Comparison of ENCODE assay signal across 27 cellular contexts in genomic region chr4:156583265-156583664, GRCh38.
"Had no signal": no experiment of that assay in that cellular context is flagged by ENCODE, and none has a peak within 500 bp of the region (broad histone marks: within the 10 kb centered on the region; RNA-seq: fewer than 3 reads in every experiment).

No MANE protein-coding gene starts in this region.

- H3K27ac Mint-ChIP-seq: activated CD4-positive, alpha-beta memory T cell treated with anti-CD3 and anti-CD28 coated beads, Interleukin-2, amount 10 ng/mL, durations not matched to agents 7 days and 5 days; activated CD4-positive, alpha-beta T cell treated with anti-CD3 and anti-CD28 coated beads, Interleukin-2, amount 10 ng/mL, durations not matched to agents 24 days and 14 days; activated T-cell treated with anti-CD3 and anti-CD28 coated beads, Interleukin-2, amount 50 U/mL, for 24 hours; activated T-helper 17 cell treated with anti-CD3 and anti-CD28 coated beads, Interleukin-2, amount 50 U/mL, for 72 hours; effector memory CD8-positive, alpha-beta T cell; memory B cell; natural killer cell; T-helper 17 cell had no signal

- ATAC-seq: activated T-helper 17 cell treated with anti-CD3 and anti-CD28 coated beads, Interleukin-2, amount 50 U/mL, for 72 hours; effector memory CD8-positive, alpha-beta T cell; left colon; natural killer cell; right cardiac atrium; stimulated activated naive CD8-positive, alpha-beta T cell treated with anti-CD3 and anti-CD28 coated beads, Interleukin-15, Interleukin-2, amounts not matched to agents 100 U/mL and 50 U/mL, for 24 hours; T-helper 17 cell had no signal

- H3K9me3 ChIP-seq: gastrocnemius medialis, testis had no signal

- H3K36me3 Mint-ChIP-seq: memory B cell, natural killer cell had no signal

- H3K4me1 ChIP-seq: testis had no signal

- H3K4me1 Mint-ChIP-seq: activated CD4-positive, alpha-beta memory T cell treated with anti-CD3 and anti-CD28 coated beads, Interleukin-2, amount 10 ng/mL, durations not matched to agents 7 days and 5 days; activated CD4-positive, alpha-beta T cell treated with anti-CD3 and anti-CD28 coated beads, Interleukin-2, amount 10 ng/mL, durations not matched to agents 24 days and 14 days; activated T-helper 17 cell treated with anti-CD3 and anti-CD28 coated beads, Interleukin-2, amount 50 U/mL, for 72 hours; memory B cell; natural killer cell; T-helper 17 cell had no signal

- H3K9me3 Mint-ChIP-seq: activated CD4-positive, alpha-beta memory T cell treated with anti-CD3 and anti-CD28 coated beads, Interleukin-2, amount 10 ng/mL, durations not matched to agents 7 days and 5 days; activated CD4-positive, alpha-beta T cell treated with anti-CD3 and anti-CD28 coated beads, Interleukin-2, amount 10 ng/mL, durations not matched to agents 24 days and 14 days; activated T-helper 17 cell treated with anti-CD3 and anti-CD28 coated beads, Interleukin-2, amount 50 U/mL, for 72 hours; memory B cell had no signal

- H3K4me3 ChIP-seq: gastrocnemius medialis, testis had no signal

- H3K27me3 ChIP-seq: brain microvascular endothelial cell, gastrocnemius medialis, testis had no signal

- H3K27me3 Mint-ChIP-seq: activated CD4-positive, alpha-beta memory T cell treated with anti-CD3 and anti-CD28 coated beads, Interleukin-2, amount 10 ng/mL, durations not matched to agents 7 days and 5 days; activated CD4-positive, alpha-beta T cell treated with anti-CD3 and anti-CD28 coated beads, Interleukin-2, amount 10 ng/mL, durations not matched to agents 24 days and 14 days; activated T-cell treated with anti-CD3 and anti-CD28 coated beads, Interleukin-2, amount 50 U/mL, for 24 hours; activated T-helper 17 cell treated with anti-CD3 and anti-CD28 coated beads, Interleukin-2, amount 50 U/mL, for 72 hours; effector memory CD8-positive, alpha-beta T cell; memory B cell; T-helper 17 cell had no signal

- DNase-seq: activated CD4-positive, alpha-beta memory T cell treated with anti-CD3 and anti-CD28 coated beads, Interleukin-2, amount 10 ng/mL, durations not matched to agents 7 days and 5 days; activated CD4-positive, alpha-beta T cell treated with anti-CD3 and anti-CD28 coated beads, Interleukin-2, amount 10 ng/mL, durations not matched to agents 24 days and 14 days; activated CD4-positive, CD25-positive, alpha-beta regulatory T cell treated with anti-CD3 and anti-CD28 coated beads, Interleukin-2, amount 50 U/mL, for 72 hours; activated CD8-positive, alpha-beta memory T cell treated with anti-CD3 and anti-CD28 coated beads, Interleukin-2, amount 50 U/mL, for 48 hours; activated gamma-delta T cell treated with Interleukin-2 at 50 U/mL for 16 hours; activated naive CD4-positive, alpha-beta T cell treated with anti-CD3 and anti-CD28 coated beads, Interleukin-2, amount 50 U/mL, for 16 hours; activated T-cell treated with anti-CD3 and anti-CD28 coated beads, Interleukin-2, amount 50 U/mL, for 24 hours; amniotic stem cell; brain microvascular endothelial cell; caudate nucleus; cortex of kidney; effector memory CD8-positive, alpha-beta T cell; erythroblast; gastrocnemius medialis; hippocampal formation; kidney; left colon; natural killer cell; posterior cingulate gyrus; right cardiac atrium; stimulated activated CD4-positive, alpha-beta T cell treated with anti-CD3 and anti-CD28 coated beads, Interleukin-2, amount 100 ng/mL, for 48 hours; stimulated activated naive CD8-positive, alpha-beta T cell treated with anti-CD3 and anti-CD28 coated beads, Interleukin-15, Interleukin-2, amounts not matched to agents 100 U/mL and 50 U/mL, for 24 hours; T-helper 17 cell; T1000; testis had no signal

- H3K4me3 Mint-ChIP-seq: activated CD4-positive, alpha-beta memory T cell treated with anti-CD3 and anti-CD28 coated beads, Interleukin-2, amount 10 ng/mL, durations not matched to agents 7 days and 5 days; activated CD4-positive, alpha-beta T cell treated with anti-CD3 and anti-CD28 coated beads, Interleukin-2, amount 10 ng/mL, durations not matched to agents 24 days and 14 days; activated T-cell treated with anti-CD3 and anti-CD28 coated beads, Interleukin-2, amount 50 U/mL, for 24 hours; activated T-helper 17 cell treated with anti-CD3 and anti-CD28 coated beads, Interleukin-2, amount 50 U/mL, for 72 hours; effector memory CD8-positive, alpha-beta T cell; memory B cell; natural killer cell; T-helper 17 cell had no signal

- H3K36me3 ChIP-seq: brain microvascular endothelial cell, gastrocnemius medialis had no signal

- H3K27ac ChIP-seq: brain microvascular endothelial cell, gastrocnemius medialis, testis had no signal
